In genomic region chr22:41499624-41500280, GRCh38 we compare ENCODE assay signal across 16 cellular contexts. TPM values are rescaled to one million over a fixed set of nuclear protein-coding genes. Genes with fewer than 3 reads are reported as not detected.
DNase-seq lines count a peak whose midpoint lies in the region; ATAC-seq, FAIRE-seq and TF ChIP-seq lines count a peak whose summit lies in the region.
"Had no signal": no experiment of that assay in that cellular context is flagged by ENCODE, and none has a peak within 500 bp of the region (broad histone marks: within the 10 kb centered on the region; RNA-seq: fewer than 3 reads in every experiment).

No MANE protein-coding gene starts in this region.

- H3K4me3 ChIP-seq in Peyer's patch, result no peak overlapping the region
- no peak overlapping the region for H3K4me3 ChIP-seq in dorsolateral prefrontal cortex
- H3K4me3 ChIP-seq in small intestine (ENCODE audit: low read depth in 1 of 2, low read length in 2 of 2), result no peak overlapping the region
- H3K4me3 ChIP-seq: thyroid gland had no signal

- H3K27me3 ChIP-seq in Peyer's patch (no peaks in the 10 kb centered on the region), dorsolateral prefrontal cortex (no peaks in the 10 kb centered on the region), layer of hippocampus (ENCODE audit: control insufficient read depth, insufficient read depth, low read length) (no peaks in the 10 kb centered on the region), small intestine (ENCODE audit: control insufficient read depth in 2 of 2, insufficient read depth in 2 of 2, low read length in 2 of 2) (no peaks in the 10 kb centered on the region)
- H3K27me3 ChIP-seq: neutrophil, thyroid gland had no signal

- TF ChIP-seq POLR2A in Peyer's patch (IDR thresholded peaks at IDR 0.05), result peak in 1 of 2 donors; percentile 37

- no peak for ATAC-seq in GM21717 (IDR thresholded peaks at IDR 0.05; ENCODE audit: unreplicated experiment)

- H3K36me3 ChIP-seq in Peyer's patch (peaks cover 0 to 55% (median 0%) of the 10 kb centered on the region in 3 donors), small intestine (ENCODE audit: control insufficient read depth in 2 of 2, insufficient read depth in 2 of 2, low read length in 2 of 2) (peaks cover 11 to 21% of the 10 kb centered on the region in 2 donors)

- intact Hi-C loops in dorsolateral prefrontal cortex (cut with DNase I), result loop anchor here in 1 of 2 donors (5.0 kb wide), 1 partner anchor 32 kb away; the partner anchor contains the start of genes ACO2 and PHF5A

- H3K9me3 ChIP-seq in Peyer's patch, result no peaks in the 10 kb centered on the region
- no peaks in the 10 kb centered on the region for H3K9me3 ChIP-seq in small intestine (ENCODE audit: control insufficient read depth, low read depth)
- H3K9me3 ChIP-seq: neutrophil, thyroid gland had no signal

- H3K4me1 ChIP-seq in Peyer's patch (peaks cover 0 to 23% (median 0%) of the 10 kb centered on the region in 4 donors), small intestine (ENCODE audit: control insufficient read depth in 2 of 2, insufficient read depth in 1 of 2, low read depth in 1 of 2, low read length in 1 of 2) (no peaks in the 10 kb centered on the region)

- no peak for FAIRE-seq in small intestine (lab: Jason Lieb, UNC)

- TF ChIP-seq CTCF in Peyer's patch (IDR thresholded peaks at IDR 0.05), result peak in 1 of 6 experiments; percentile 3
- no peak for TF ChIP-seq CTCF in dorsolateral prefrontal cortex (IDR thresholded peaks at IDR 0.05 in 54 of 56, conservative IDR thresholded peaks at IDR 0.05 in 2 of 56; ENCODE audit: low read depth in 1 of 56, partially characterized antibody in 56 of 56)

- H3K27ac ChIP-seq in Peyer's patch (peak overlapping the region in 2 of 4 donors; percentile 67 to 70), dorsolateral prefrontal cortex (peak overlapping the region in 49 of 59 donors; percentile 0 to 100 (median 69)), layer of hippocampus (ENCODE audit: low read depth, low read length) (peak overlapping the region; percentile 4), small intestine (ENCODE audit: low read depth in 1 of 2, low read length in 1 of 2) (peak overlapping the region; percentile 6 to 19)
- H3K27ac ChIP-seq: neutrophil, thyroid gland had no signal

- DNase-seq in Peyer's patch (peak in 2 of 3 donors; percentile 65 to 70), dorsolateral prefrontal cortex (no peak), small intestine (peak; percentile 94), 8988T (no peak)
- no peak for DNase-seq in stimulated activated CD4-positive, alpha-beta T cell treated with anti-CD3 and anti-CD28 coated beads, Interleukin-2, amount 100 ng/mL, for 48 hours
- DNase-seq: activated T-cell treated with anti-CD3 and anti-CD28 coated beads for 4 hours, aorta, GOT3, hippocampal formation, Kasumi-1, NCI-H1092, NCI-H2029 treated with DMSO at 0.1 percent for 48 hours had no signal

- 48 to 81% (median 51%) methylated on average over 10 of the region's 10 CpGs for whole genome bisulfite sequencing in small intestine, 3 donors

RNA-seq across cellular contexts. Expression of gene ACO2, which starts 30.8 kb away (rescaled TPM):
- 100 to 1,000 TPM; 115 to 394 (median 356) TPM for total RNA-seq in Peyer's patch
- total RNA-seq in dorsolateral prefrontal cortex, result 100 to 1,000 TPM; 173 to 339 (median 261) TPM
- 100 to 1,000 TPM; 126 to 294 (median 216) TPM for polyA plus RNA-seq in small intestine

RNA-seq across cellular contexts. Expression of gene PHF5A, which starts 31.3 kb away (rescaled TPM):
- total RNA-seq in Peyer's patch, result 10 to 100 TPM; 20.6 to 31.3 (median 23.0) TPM
- total RNA-seq in dorsolateral prefrontal cortex, result 10 to 100 TPM; 10.3 to 36.8 (median 22.3) TPM
- 10 to 100 TPM; 53.0 to 62.7 (median 57.6) TPM for polyA plus RNA-seq in small intestine

RNA-seq across cellular contexts. Expression of gene POLR3H, which starts 44.5 kb away (rescaled TPM):
- total RNA-seq in Peyer's patch (10 to 100 TPM in 3 of 4 donors, 1 to 10 TPM in 1; 9.5 to 14.9 (median 13.0) TPM), dorsolateral prefrontal cortex (10 to 100 TPM; 47.5 to 93.1 (median 62.0) TPM)
- 10 to 100 TPM in 1 of 3 donors, 1 to 10 TPM in 2; 2.7 to 18.2 (median 7.8) TPM for polyA plus RNA-seq in small intestine

RNA-seq across cellular contexts. Expression of gene TOB2, which starts 53.2 kb away (rescaled TPM):
- 10 to 100 TPM; 18.2 to 78.6 (median 74.4) TPM for total RNA-seq in Peyer's patch
- 100 to 1,000 TPM in 4 of 120 experiments, 10 to 100 TPM in 116; 33.6 to 113 (median 52.3) TPM for total RNA-seq in dorsolateral prefrontal cortex
- polyA plus RNA-seq in small intestine, result 10 to 100 TPM; 15.1 to 29.8 (median 23.3) TPM

Comparison
In these comparisons a context has a peak if more than half of its experiments do, and no peak if none do; other contexts are left out.
1. DNase-seq: peak in Peyer's patch (2 of 3) and small intestine (single experiment); none in dorsolateral prefrontal cortex (0 of 10), stimulated activated CD4-positive, alpha-beta T cell treated with anti-CD3 and anti-CD28 coated beads, Interleukin-2, amount 100 ng/mL, for 48 hours (0 of 2) and 8988T (single experiment).